Comparison of ENCODE assay signal across 10 cellular contexts in the genomic region with DNA sequence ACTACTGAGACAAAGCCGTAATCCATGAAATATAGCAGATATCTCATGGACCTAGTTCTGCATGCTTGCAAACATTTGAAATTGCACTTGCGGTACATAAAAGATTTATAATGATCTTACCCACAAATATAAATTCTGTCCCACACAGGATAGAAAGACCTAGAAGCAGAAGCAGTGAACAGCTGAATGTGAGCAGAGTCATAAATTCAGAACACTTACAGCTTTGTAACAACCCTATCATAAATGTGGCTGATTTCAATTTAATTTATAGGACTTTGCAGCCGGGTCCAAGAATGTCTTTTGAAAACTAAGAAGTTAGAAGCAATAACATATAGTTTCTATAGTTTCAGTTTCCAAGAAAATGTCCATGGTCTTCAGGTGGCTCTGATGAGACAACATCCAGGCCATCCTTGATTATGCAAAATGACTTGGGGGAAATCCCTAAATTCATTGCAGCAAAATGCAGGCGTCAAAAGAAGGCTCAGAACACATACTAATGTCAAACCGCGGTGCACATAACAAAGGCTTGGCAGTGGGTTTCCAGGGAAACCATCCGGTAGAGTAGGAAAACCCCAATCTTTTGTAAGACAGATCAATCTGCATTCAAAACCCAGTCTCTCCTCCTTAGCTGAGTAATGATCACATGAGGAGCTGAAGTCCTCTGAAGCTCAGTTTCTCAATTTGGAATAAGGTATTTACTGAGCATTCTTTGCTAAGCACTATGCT.
DNase-seq lines count a peak whose midpoint lies in the region; ATAC-seq and TF ChIP-seq lines count a peak whose summit lies in the region.
"Had no signal": no experiment of that assay in that cellular context is flagged by ENCODE, and none has a peak within 500 bp of the region (broad histone marks: within the 10 kb centered on the region; RNA-seq: fewer than 3 reads in every experiment).

No MANE protein-coding gene starts in this region.

- H3K4me1 Mint-ChIP-seq in nephron: peaks cover 49% of the 10 kb centered on the region
- H3K4me1 Mint-ChIP-seq in CD4-positive, alpha-beta T cell (ENCODE audit: low read depth): peaks cover 7% of the 10 kb centered on the region

- H3K27ac Mint-ChIP-seq in nephron: peak overlapping the region; percentile 12 to 82 (median 68)
- no peak overlapping the region for H3K27ac Mint-ChIP-seq in CD4-positive, alpha-beta T cell
- H3K27ac Mint-ChIP-seq: naive B cell had no signal

- peaks cover under 1% of the 10 kb centered on the region for H3K36me3 Mint-ChIP-seq in nephron (ENCODE audit: low read depth)
- no peaks in the 10 kb centered on the region for H3K36me3 Mint-ChIP-seq in CD4-positive, alpha-beta T cell (ENCODE audit: low read depth)

- no peak overlapping the region for H3K56ac ChIP-seq in IMR-90 (ENCODE audit: extremely low read depth, insufficient read depth, low read length)

- H3K14ac ChIP-seq in IMR-90 (replicated peaks; ENCODE audit: low read depth, low read length): no peak overlapping the region

- peaks cover 13% of the 10 kb centered on the region for H3K27me3 Mint-ChIP-seq in nephron (ENCODE audit: low read depth)
- H3K27me3 Mint-ChIP-seq in CD4-positive, alpha-beta T cell: peaks cover 9% of the 10 kb centered on the region

- dilution Hi-C loops in IMR-90 (cut with HindIII; ENCODE audit: low sequenced_read_pairs, unreplicated experiment): no loop called here

- no CpG with 5 or more reads among the region's 7 CpGs for WGBS in IMR-90 (ENCODE audit: extremely low coverage in 2 of 2, insufficient read length in 1 of 2), 2 experiments
- WGBS in psoas muscle, 3 donors: 69 to 77% (median 75%) methylated on average over 7 of the region's 7 CpGs

- in situ Hi-C loops in IMR-90 (cut with MboI; ENCODE audit: low sequenced_read_pairs): no loop called here

- BruUV-seq in IMR-90 (replicated peaks; lab: Mats Ljungman, UMichigan): no TSS peak

- no peak overlapping the region for H2BK20ac ChIP-seq in IMR-90 (ENCODE audit: low read depth, low read length)

- POLR2A ChIA-PET in IMR-90 (lab: Charles Lee; ENCODE audit: unreplicated experiment): no interaction called here
- POLR2A ChIA-PET in CD4-positive, alpha-beta T cell (lab: Charles Lee): no interaction called here

- H3K27me3 ChIP-seq in IMR-90 (ENCODE audit: control insufficient read depth, insufficient read depth, low read length) (peaks cover 5% of the 10 kb centered on the region; the same call in 1 of the 2 replicates), psoas muscle (ENCODE audit: insufficient read depth in 3 of 3, low read length in 2 of 3) (no peaks in the 10 kb centered on the region)
- H3K27me3 ChIP-seq in CD4-positive, alpha-beta T cell (ENCODE audit: control insufficient read depth, insufficient read depth, low read length): no peaks in the 10 kb centered on the region
- H3K27me3 ChIP-seq: vagina had no signal

- no peaks in the 10 kb centered on the region; the same call in 1 of the 2 replicates for H3K4me1 ChIP-seq in IMR-90 (ENCODE audit: control insufficient read depth, insufficient read depth, low read length)
- no peaks in the 10 kb centered on the region for H3K4me1 ChIP-seq in psoas muscle
- H3K4me1 ChIP-seq: vagina had no signal

- no peak overlapping the region for H2BK15ac ChIP-seq in IMR-90 (ENCODE audit: low read depth, low read length)

- H2AK9ac ChIP-seq in IMR-90 (replicated peaks; ENCODE audit: low read depth, low read length, poor library complexity): no peak overlapping the region

- no peaks in the 10 kb centered on the region for H4K20me1 ChIP-seq in IMR-90 (ENCODE audit: insufficient read depth, low read length)

- intact Hi-C loops in IMR-90 (cut with micrococcal nuclease): no loop called here
- intact Hi-C loops in CD4-positive, alpha-beta T cell (cut with DNase I, micrococcal nuclease): no loop called here
- intact Hi-C loops in psoas muscle (cut with DNase I): no loop called here

- H2AK5ac ChIP-seq in IMR-90 (ENCODE audit: low read depth, low read length): no peak overlapping the region

- no peak for TF ChIP-seq RAD21 in IMR-90 (IDR thresholded peaks at IDR 0.05; ENCODE audit: low read length)

- no peak overlapping the region for H3K4me3 Mint-ChIP-seq in nephron
- no peak overlapping the region for H3K4me3 Mint-ChIP-seq in CD4-positive, alpha-beta T cell
- H3K4me3 Mint-ChIP-seq: naive B cell had no signal

- no peak overlapping the region for H4K5ac ChIP-seq in IMR-90 (ENCODE audit: low read depth, low read length)

- CTCF ChIA-PET in IMR-90 (lab: Yijun Ruan, JAX): interaction anchor here (1.2 kb wide), 1 partner anchor 10 kb away, joined by 4 read pairs; no protein-coding TSS in a partner anchor
- CTCF ChIA-PET in CD4-positive, alpha-beta T cell (lab: Charles Lee): no interaction called here

- H3K4ac ChIP-seq in IMR-90 (ENCODE audit: low read depth, low read length): no peak overlapping the region

- H3K79me1 ChIP-seq in IMR-90 (ENCODE audit: low read depth in 1 of 2, low read length in 2 of 2): no peaks in the 10 kb centered on the region

- peaks cover 6% of the 10 kb centered on the region for H3K9me3 Mint-ChIP-seq in nephron
- H3K9me3 Mint-ChIP-seq in CD4-positive, alpha-beta T cell: peaks cover 4% of the 10 kb centered on the region

- H3K9me3 ChIP-seq in IMR-90 (ENCODE audit: control insufficient read depth, insufficient read depth, low read length) (peaks cover 7% of the 10 kb centered on the region), psoas muscle (no peaks in the 10 kb centered on the region)
- H3K9me3 ChIP-seq in CD4-positive, alpha-beta T cell (ENCODE audit: control insufficient read depth, low read length): peaks cover 11% of the 10 kb centered on the region
- H3K9me3 ChIP-seq: vagina had no signal

- peak; percentile 36 for ATAC-seq in GM18868 (IDR thresholded peaks at IDR 0.05; ENCODE audit: unreplicated experiment)
- no peak for ATAC-seq in IMR-90 (ENCODE audit: low read depth)
- ATAC-seq in CD4-positive, alpha-beta T cell (ENCODE audit: poor library complexity): no peak
- ATAC-seq in psoas muscle: no peak

- H3K18ac ChIP-seq in IMR-90 (ENCODE audit: low read depth, low read length): no peak overlapping the region

- DNase-seq in IMR-90 (peak; percentile 6), astrocyte of the hippocampus (ENCODE audit: low read depth, low spot score) (peak; percentile 69), psoas muscle (no peak)
- DNase-seq in CD4-positive, alpha-beta T cell: no peak
- DNase-seq in activated CD8-positive, alpha-beta memory T cell treated with anti-CD3 and anti-CD28 coated beads, Interleukin-2, amount 50 U/mL, for 4 hours: no peak
- DNase-seq: naive B cell, NCI-H82 had no signal

- H4K91ac ChIP-seq in IMR-90 (ENCODE audit: insufficient read depth, low read depth, low read length): no peak overlapping the region

- H3K9me1 ChIP-seq in IMR-90 (ENCODE audit: insufficient read depth, low read length): no peaks in the 10 kb centered on the region

- no peak overlapping the region for H3K4me2 ChIP-seq in IMR-90 (ENCODE audit: low read depth, low read length)

- no peak overlapping the region for H2AFZ ChIP-seq in IMR-90 (replicated peaks; ENCODE audit: low read length, poor library complexity)

- no peak overlapping the region for H2BK120ac ChIP-seq in IMR-90 (ENCODE audit: low read depth, low read length)

- no peak overlapping the region for H3K27ac ChIP-seq in IMR-90 (ENCODE audit: insufficient read depth, low read length)
- H3K27ac ChIP-seq in CD4-positive, alpha-beta T cell (ENCODE audit: low read depth, low read length): no peak overlapping the region
- no peak overlapping the region for H3K27ac ChIP-seq in psoas muscle
- H3K27ac ChIP-seq: vagina had no signal

- H3K9ac ChIP-seq in IMR-90 (ENCODE audit: low read depth, low read length): no peak overlapping the region

- TF ChIP-seq CTCF in IMR-90 (conservative IDR thresholded peaks at IDR 0.05; ENCODE audit: low read depth, low read length) (no peak), nephron (IDR thresholded peaks at IDR 0.05; ENCODE audit: unreplicated experiment in 3 of 3) (no peak), psoas muscle (IDR thresholded peaks at IDR 0.05) (no peak)
- no peak for TF ChIP-seq CTCF in CD4-positive, alpha-beta T cell (IDR thresholded peaks at IDR 0.05)

- TF ChIP-seq POLR2A in IMR-90 (IDR thresholded peaks at IDR 0.05; ENCODE audit: low read depth, low read length): no peak

- H3K23ac ChIP-seq in IMR-90 (ENCODE audit: low read depth, low read length): no peak overlapping the region

- H3K36me3 ChIP-seq in IMR-90 (ENCODE audit: control insufficient read depth, insufficient read depth, low read length): no peaks in the 10 kb centered on the region
- H3K36me3 ChIP-seq in psoas muscle (ENCODE audit: insufficient read depth in 1 of 2, low read depth in 1 of 2): no peaks in the 10 kb centered on the region
- H3K36me3 ChIP-seq: vagina had no signal

- no peak overlapping the region for H2BK5ac ChIP-seq in IMR-90 (ENCODE audit: low read depth, low read length, poor library complexity, severe bottlenecking)

- H4K8ac ChIP-seq in IMR-90 (ENCODE audit: low read depth in 2 of 2, low read length in 2 of 2): no peak overlapping the region

- H3K4me3 ChIP-seq in IMR-90 (ENCODE audit: insufficient read depth, low read depth, low read length) (no peak overlapping the region), psoas muscle (no peak overlapping the region)
- H3K4me3 ChIP-seq: vagina had no signal

TF ChIP-seq in IMR-90, 13 proteins besides CTCF, POLR2A, EP300 and RAD21:
- no peak for TF ChIP-seq MAZ (IDR thresholded peaks at IDR 0.05; ENCODE audit: borderline replicate concordance, low read depth, low read length)

Comparison
In these comparisons a context has a peak if more than half of its experiments do, and no peak if none do; other contexts are left out.
1. DNase-seq: peak in IMR-90 (single experiment) and astrocyte of the hippocampus (single experiment); none in CD4-positive, alpha-beta T cell (0 of 10), activated CD8-positive, alpha-beta memory T cell treated with anti-CD3 and anti-CD28 coated beads, Interleukin-2, amount 50 U/mL, for 4 hours (single experiment) and psoas muscle (0 of 2).